Comparison of ENCODE assay signal across 26 cellular contexts in genomic region chr18:40110455-40110854, GRCh38.
"Had no signal": no experiment of that assay in that cellular context is flagged by ENCODE, and none has a peak within 500 bp of the region (broad histone marks: within the 10 kb centered on the region; RNA-seq: fewer than 3 reads in every experiment).

No MANE protein-coding gene starts in this region.

- ATAC-seq: HepG2 had no signal

- H3K36me3 ChIP-seq: MG63, SJSA1 had no signal

- H3K4me1 ChIP-seq: SJSA1 had no signal

- DNase-seq: IMR-90; Karpas-422; KG1; MG63; NCI-H1092; NCI-H1105 treated with DMSO at 0.1 percent for 48 hours; NCI-H1417 treated with DMSO at 0.1 percent for 48 hours; NCI-H146; NCI-H1694 treated with DMSO at 0.1 percent for 48 hours; NCI-H1930; NCI-H2081; NCI-H2107; NCI-H226; NCI-H446; NCI-H510A; NCI-H524 treated with DMSO at 0.1 percent for 48 hours; NCI-H69; NCI-H774; NK-92 treated with Interleukin-12 subunit alpha and Interleukin-12 subunit beta, amount 100 ng/mL, for 24 hours; Right ventricle myocardium superior; RPMI8226; SIG-M5 had no signal

- FAIRE-seq: HepG2, RCC 7860 had no signal

- H3K27me3 ChIP-seq: MG63, SJSA1 had no signal

- H3K27ac ChIP-seq: SJSA1, SK-N-MC had no signal

- H3K4me3 ChIP-seq: MG63, SJSA1, SK-N-MC had no signal

- H3K9me3 ChIP-seq: MG63 had no signal
